ENCODE assay signal across 8 cellular contexts in genomic region chr19:3849092-3849491, GRCh38. TPM values are rescaled to one million over a fixed set of nuclear protein-coding genes. Genes with fewer than 3 reads are reported as not detected.
A peak's percentile ranks its signal among the peaks of the same experiment; 100 is the strongest.
DNase-seq lines count a peak whose midpoint lies in the region; ATAC-seq, FAIRE-seq and TF ChIP-seq lines count a peak whose summit lies in the region.

No MANE protein-coding gene starts in this region.

- H3K27me3 Mint-ChIP-seq in activated CD4-positive, alpha-beta T cell treated with anti-CD3 and anti-CD28 coated beads for 36 hours: peaks cover 1% of the 10 kb centered on the region

- TF ChIP-seq CTCF in fibroblast of the aortic adventitia (IDR thresholded peaks at IDR 0.05; ENCODE audit: insufficient read depth, low read length) (peak; percentile 30), gastrocnemius medialis (IDR thresholded peaks at IDR 0.05 in 4 of 5, conservative IDR thresholded peaks at IDR 0.05 in 1 of 5) (no peak)

- no peak overlapping the region for H3K4me3 ChIP-seq in fibroblast of the aortic adventitia (ENCODE audit: low read depth, low read length)
- no peak overlapping the region for H3K4me3 ChIP-seq in gastrocnemius medialis

- in situ Hi-C loops in gastrocnemius medialis (cut with MboI; ENCODE audit: low sequenced_read_pairs in 4 of 4): no loop called here

- no peaks in the 10 kb centered on the region for H3K4me1 Mint-ChIP-seq in activated CD4-positive, alpha-beta T cell treated with anti-CD3 and anti-CD28 coated beads for 36 hours

- DNase-seq in CMK (ENCODE audit: low read depth) (peak; percentile 27), HTR-8/SVneo (ENCODE audit: insufficient read length, low spot score) (peak; percentile 41), fibroblast of the aortic adventitia (ENCODE audit: low read depth) (no peak), amygdala (lab: John Stamatoyannopoulos, UW) (no peak), gastrocnemius medialis (no peak)
- DNase-seq in activated CD4-positive, alpha-beta T cell treated with anti-CD3 and anti-CD28 coated beads for 36 hours: peak; percentile 67
- DNase-seq in stimulated activated CD4-positive, alpha-beta T cell treated with anti-CD3 and anti-CD28 coated beads, TNF-alpha, amount 100 ng/mL, for 48 hours (ENCODE audit: low read depth in 3 of 3): peak in 2 of 3 donors; percentile 14 to 33

- POLR2A ChIA-PET in activated CD4-positive, alpha-beta T cell treated with anti-CD3 and anti-CD28 coated beads for 36 hours (lab: Charles Lee): no interaction called here

- no peak for TF ChIP-seq POLR2A in gastrocnemius medialis (IDR thresholded peaks at IDR 0.05)

- no peak for FAIRE-seq in HTR-8/SVneo (lab: Jason Lieb, UNC)

- H3K36me3 Mint-ChIP-seq in activated CD4-positive, alpha-beta T cell treated with anti-CD3 and anti-CD28 coated beads for 36 hours (ENCODE audit: low read depth): peaks cover 3% of the 10 kb centered on the region

- no peak overlapping the region for H3K27ac ChIP-seq in gastrocnemius medialis

- H3K9me3 ChIP-seq in gastrocnemius medialis: no peaks in the 10 kb centered on the region

- H3K4me1 ChIP-seq in gastrocnemius medialis: no peaks in the 10 kb centered on the region

- H3K27ac Mint-ChIP-seq in activated CD4-positive, alpha-beta T cell treated with anti-CD3 and anti-CD28 coated beads for 36 hours: no peak overlapping the region

- no peak overlapping the region for H3K4me3 Mint-ChIP-seq in activated CD4-positive, alpha-beta T cell treated with anti-CD3 and anti-CD28 coated beads for 36 hours

- no peaks in the 10 kb centered on the region for H3K36me3 ChIP-seq in gastrocnemius medialis

- intact Hi-C loops in activated CD4-positive, alpha-beta T cell treated with anti-CD3 and anti-CD28 coated beads for 36 hours (cut with DNase I, micrococcal nuclease): no loop called here
- intact Hi-C loops in gastrocnemius medialis (cut with DNase I; ENCODE audit: low total_unique reads): no loop called here

- peaks cover 9% of the 10 kb centered on the region for H3K9me3 Mint-ChIP-seq in activated CD4-positive, alpha-beta T cell treated with anti-CD3 and anti-CD28 coated beads for 36 hours (ENCODE audit: low read depth)

- CTCF ChIA-PET in activated CD4-positive, alpha-beta T cell treated with anti-CD3 and anti-CD28 coated beads for 36 hours (lab: Charles Lee): interaction anchor here (0.6 to 1.4 kb wide), 12 partner anchors 9 to 399 kb away, joined by 3 to 6 read pairs (median 3); partner anchors contain the start of gene MRPL54

- peaks cover 0 to 3% (median 0%) of the 10 kb centered on the region in 3 donors for H3K27me3 ChIP-seq in gastrocnemius medialis

- ATAC-seq in activated CD4-positive, alpha-beta T cell treated with anti-CD3 and anti-CD28 coated beads for 36 hours: peak; percentile 74
- ATAC-seq in HG02571 (IDR thresholded peaks at IDR 0.05; ENCODE audit: unreplicated experiment): no peak
- ATAC-seq in gastrocnemius medialis: no peak

RNA-seq across cellular contexts. Expression of gene ZFR2, which starts 19.7 kb away (rescaled TPM):
- total RNA-seq in activated CD4-positive, alpha-beta T cell treated with anti-CD3 and anti-CD28 coated beads for 36 hours: under 1 TPM; 0.23 to 0.51 TPM
- total RNA-seq in fibroblast of the aortic adventitia (ENCODE audit: low replicate concordance) (not detected in 2 replicates), gastrocnemius medialis (not detected)

RNA-seq across cellular contexts. Expression of gene ATCAY, which starts 31.4 kb away (rescaled TPM):
- under 1 TPM in 1 of 2 experiments, not detected in 1; 0.07 TPM for total RNA-seq in activated CD4-positive, alpha-beta T cell treated with anti-CD3 and anti-CD28 coated beads for 36 hours
- total RNA-seq in fibroblast of the aortic adventitia (ENCODE audit: low replicate concordance) (not detected in 2 replicates), gastrocnemius medialis (not detected)

Comparison
In these comparisons a context has a peak if more than half of its experiments do, and no peak if none do; other contexts are left out.
1. DNase-seq: peak in CMK (single experiment), HTR-8/SVneo (single experiment), activated CD4-positive, alpha-beta T cell treated with anti-CD3 and anti-CD28 coated beads for 36 hours (single experiment) and stimulated activated CD4-positive, alpha-beta T cell treated with anti-CD3 and anti-CD28 coated beads, TNF-alpha, amount 100 ng/mL, for 48 hours (2 of 3); none in fibroblast of the aortic adventitia (single experiment), amygdala (0 of 56) and gastrocnemius medialis (0 of 2).